ENCODE assay signal across 14 cellular contexts in the genomic region with DNA sequence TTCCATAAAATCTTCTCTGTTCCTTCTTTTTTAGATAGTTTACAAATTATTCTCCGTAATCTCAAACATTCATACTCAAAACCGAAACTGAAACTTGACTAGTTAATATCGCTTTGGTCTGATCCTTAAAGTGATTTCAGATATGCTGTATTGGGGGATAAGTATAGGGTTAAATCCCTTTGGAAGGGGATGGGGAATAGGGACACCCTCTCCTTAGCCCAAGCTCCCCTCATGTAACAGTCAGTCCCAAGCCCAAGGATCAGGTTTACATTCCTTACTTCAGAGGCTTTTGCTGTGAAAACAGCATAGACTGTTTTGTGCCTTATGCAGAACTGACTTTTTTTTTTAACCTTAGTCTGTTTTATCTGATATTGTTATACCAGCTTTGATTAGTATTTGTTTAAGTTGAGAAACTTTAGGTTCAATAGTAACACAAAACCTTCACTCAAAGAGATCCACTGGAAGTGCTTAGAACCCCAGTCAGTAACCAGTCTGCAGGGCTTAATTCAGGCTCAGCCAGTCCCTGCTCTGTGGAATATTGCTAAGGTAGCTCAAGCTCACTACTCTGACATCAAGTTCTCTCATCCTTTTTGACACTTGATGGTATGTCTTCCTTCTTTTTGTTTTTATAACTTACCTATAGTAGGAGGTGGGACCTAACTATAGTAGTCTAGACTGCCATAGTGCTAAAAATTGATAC. TPM values are rescaled to one million over a fixed set of nuclear protein-coding genes. Genes with fewer than 3 reads are reported as not detected.
DNase-seq lines count a peak whose midpoint lies in the region; ATAC-seq, FAIRE-seq and TF ChIP-seq lines count a peak whose summit lies in the region.
"Had no signal": no experiment of that assay in that cellular context is flagged by ENCODE, and none has a peak within 500 bp of the region (broad histone marks: within the 10 kb centered on the region; RNA-seq: fewer than 3 reads in every experiment).

No MANE protein-coding gene starts in this region.

- peaks cover 10% of the 10 kb centered on the region for H3K4me1 Mint-ChIP-seq in CD14-positive monocyte
- H3K4me1 Mint-ChIP-seq in central memory CD8-positive, alpha-beta T cell, result peaks cover 24% of the 10 kb centered on the region

- H2AFZ ChIP-seq in osteoblast (ENCODE audit: low read length), result peak overlapping the region; percentile 5

- H3K27ac ChIP-seq in osteoblast (ENCODE audit: low read depth, low read length), result peak overlapping the region; percentile 38

- H3K27me3 ChIP-seq in osteoblast (ENCODE audit: insufficient read depth, low read length), result no peaks in the 10 kb centered on the region

- peaks cover 24% of the 10 kb centered on the region for H3K36me3 ChIP-seq in osteoblast (ENCODE audit: insufficient read depth, low read length)
- no peaks in the 10 kb centered on the region for H3K36me3 ChIP-seq in mucosa of descending colon (ENCODE audit: low read depth)

- peak overlapping the region in 6 of 7 donors; percentile 72 to 90 (median 82) for H3K27ac Mint-ChIP-seq in CD14-positive monocyte
- H3K27ac Mint-ChIP-seq in central memory CD8-positive, alpha-beta T cell (ENCODE audit: low read depth), result peak overlapping the region; percentile 94

- peak overlapping the region; percentile 74 to 86 for H3K4me3 Mint-ChIP-seq in CD14-positive monocyte
- H3K4me3 Mint-ChIP-seq in central memory CD8-positive, alpha-beta T cell, result peak overlapping the region; percentile 79

- no peaks in the 10 kb centered on the region for H3K9me3 Mint-ChIP-seq in CD14-positive monocyte
- H3K9me3 Mint-ChIP-seq in central memory CD8-positive, alpha-beta T cell, result no peaks in the 10 kb centered on the region

- DNase-seq in CD14-positive monocyte (ENCODE audit: low spot score) (no peak), GM18507 (ENCODE audit: extremely low spot score, insufficient read length, low read depth) (no peak), osteoblast (ENCODE audit: insufficient read length, low spot score, missing footprints) (no peak), mucosa of descending colon (no peak), GOT3 (lab: John Stamatoyannopoulos, UW) (no peak)
- no peak for DNase-seq in central memory CD8-positive, alpha-beta T cell (ENCODE audit: low spot score in 2 of 2)
- DNase-seq: caudate nucleus, glutamatergic neuron, KG1, NCI-H345, SK-N-SH had no signal

- no peak for TF ChIP-seq CTCF in CD14-positive monocyte (IDR thresholded peaks at IDR 0.05)
- no peak for TF ChIP-seq CTCF in osteoblast (IDR thresholded peaks at IDR 0.05; ENCODE audit: extremely low read depth, low read depth, low read length)
- no peak for TF ChIP-seq CTCF in mucosa of descending colon (IDR thresholded peaks at IDR 0.05)

- peaks cover 53 to 67% of the 10 kb centered on the region in 2 donors for H3K36me3 Mint-ChIP-seq in CD14-positive monocyte
- H3K36me3 Mint-ChIP-seq in central memory CD8-positive, alpha-beta T cell (ENCODE audit: insufficient read depth), result peaks cover 24% of the 10 kb centered on the region

- intact Hi-C loops in CD14-positive monocyte (cut with micrococcal nuclease), result no loop called here
- intact Hi-C loops in mucosa of descending colon (cut with DNase I, micrococcal nuclease), result no loop called here

- FAIRE-seq in GM18507 (lab: Jason Lieb, UNC), result peak; percentile 48

- H3K4me3 ChIP-seq in osteoblast (ENCODE audit: insufficient read depth, low read length) (peak overlapping the region; percentile 58), mucosa of descending colon (no peak overlapping the region)

- peak overlapping the region; percentile 69 for H3K4me2 ChIP-seq in osteoblast (ENCODE audit: insufficient read depth, low read length)
- H3K4me2 ChIP-seq: SK-N-SH had no signal

- H3K27me3 Mint-ChIP-seq in CD14-positive monocyte (ENCODE audit: low read depth in 3 of 3), result no peaks in the 10 kb centered on the region
- H3K27me3 Mint-ChIP-seq in central memory CD8-positive, alpha-beta T cell, result no peaks in the 10 kb centered on the region

- H3K9me3 ChIP-seq in osteoblast (ENCODE audit: low read depth, low read length) (no peaks in the 10 kb centered on the region), mucosa of descending colon (no peaks in the 10 kb centered on the region)
- H3K9me3 ChIP-seq: SK-N-SH had no signal

- H3K4me1 ChIP-seq in osteoblast (ENCODE audit: insufficient read depth, low read length), result peaks cover 13% of the 10 kb centered on the region
- H3K4me1 ChIP-seq in mucosa of descending colon (ENCODE audit: low read depth), result no peaks in the 10 kb centered on the region

- H3K79me2 ChIP-seq in osteoblast (ENCODE audit: insufficient read depth, low read length), result peaks cover 3% of the 10 kb centered on the region

- H4K20me1 ChIP-seq in osteoblast (ENCODE audit: insufficient read depth, low read length), result no peaks in the 10 kb centered on the region

- peak; percentile 55 for ATAC-seq in central memory CD8-positive, alpha-beta T cell (replicated peaks; ENCODE audit: extremely low read depth, poor library complexity, severe bottlenecking)
- no peak for ATAC-seq in mucosa of descending colon
- ATAC-seq in HG03565 (IDR thresholded peaks at IDR 0.05; ENCODE audit: unreplicated experiment), result no peak
- no peak for ATAC-seq in GM21717 (IDR thresholded peaks at IDR 0.05; ENCODE audit: unreplicated experiment)

RNA-seq across cellular contexts. Expression of a gene that starts 10.5 kb away (rescaled TPM):
- polyA plus RNA-seq in CD14-positive monocyte, result 1 to 10 TPM; 5.2 to 6.4 TPM
- total RNA-seq in osteoblast, result 3.2 and 3.6 TPM in 2 replicates
- 10 to 100 TPM in 1 of 3 donors, 1 to 10 TPM in 2; 7.6 to 14.1 (median 7.9) TPM for total RNA-seq in mucosa of descending colon

RNA-seq across cellular contexts. Expression of a gene that starts 38.1 kb away (rescaled TPM):
- polyA plus RNA-seq in CD14-positive monocyte, result not detected
- total RNA-seq in osteoblast, result not detected in 2 replicates
- not detected for total RNA-seq in mucosa of descending colon
- total RNA-seq: subcutaneous adipose tissue had no signal
- polyA plus RNA-seq: SK-N-SH had no signal
